Comparison of ENCODE assay signal across 23 cellular contexts in the genomic region with DNA sequence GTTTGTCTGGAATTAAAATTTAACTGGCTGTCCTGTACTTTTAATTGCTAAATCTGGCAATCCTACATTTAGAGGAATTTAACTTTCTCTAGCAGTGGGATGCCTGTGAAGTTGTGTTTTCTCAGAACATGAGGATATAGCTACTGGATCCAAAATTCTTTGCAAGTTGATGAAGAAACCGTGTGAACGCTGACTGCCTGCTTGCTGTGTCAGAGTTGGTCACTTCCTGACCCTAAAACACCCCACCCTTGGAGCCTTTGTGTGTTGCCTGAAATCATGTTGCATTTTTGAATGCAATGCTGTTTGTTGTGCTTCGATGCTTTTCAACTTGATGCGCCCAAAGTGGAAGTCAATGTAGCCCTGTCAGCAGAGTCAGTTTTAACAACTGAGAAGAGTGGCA.
DNase-seq lines count a peak whose midpoint lies in the region; ATAC-seq and TF ChIP-seq lines count a peak whose summit lies in the region.
"Had no signal": no experiment of that assay in that cellular context is flagged by ENCODE, and none has a peak within 500 bp of the region (broad histone marks: within the 10 kb centered on the region; RNA-seq: fewer than 3 reads in every experiment).

No MANE protein-coding gene starts in this region.

- WGBS in GM23248 (ENCODE audit: low coverage in 1 of 2, low lambda C conversion rate in 2 of 2, missing lambda C conversion rate in 2 of 2), 2 experiments: 32 to 37% methylated on average over 4 of the region's 4 CpGs

- peak overlapping the region; percentile 62; the same call in 1 of the 2 replicates for H3K27ac Mint-ChIP-seq in WTC11
- H3K27ac Mint-ChIP-seq: B cell had no signal

- H3K36me3 ChIP-seq in GM23248 (ENCODE audit: low read depth) (no peaks in the 10 kb centered on the region), left lung (no peaks in the 10 kb centered on the region)
- H3K36me3 ChIP-seq: HAP-1, Peyer's patch had no signal

- no peaks in the 10 kb centered on the region for H4K20me1 ChIP-seq in GM23248 (ENCODE audit: insufficient read depth)

- DNase-seq in GM23248 (peak; percentile 82), WTC11 (ENCODE audit: low spot score) (no peak), foreskin fibroblast (peak; percentile 63 to 67), left lung (no peak), NK-92 (lab: John Stamatoyannopoulos, UW; ENCODE audit: unreplicated experiment) (no peak)
- DNase-seq: ACHN; DMS79 treated with DMSO at 0.1 percent for 48 hours; Kasumi-1; MM.1S; NCI-H1092; NCI-H1436 treated with DMSO at 0.1 percent for 48 hours; NCI-H2029 treated with DMSO at 0.1 percent for 48 hours; NCI-H2171 treated with DMSO at 0.1 percent for 48 hours; NCI-H446 treated with DMSO at 0.1 percent for 48 hours; NCI-H69; NK-92 treated with Interleukin-12 subunit alpha and Interleukin-12 subunit beta, amount 100 ng/mL, for 24 hours; Peyer's patch had no signal

- H3K4me1 ChIP-seq in GM23248 (ENCODE audit: insufficient read depth): peaks cover 25% of the 10 kb centered on the region
- H3K4me1 ChIP-seq in left lung: no peaks in the 10 kb centered on the region
- H3K4me1 ChIP-seq: HAP-1, Peyer's patch had no signal

- intact Hi-C loops in left lung (cut with DNase I): no loop called here

- no peak; the same call in 1 of the 2 replicates for ATAC-seq in WTC11
- no peak for ATAC-seq in left lung
- ATAC-seq in HG03469 (IDR thresholded peaks at IDR 0.05; ENCODE audit: unreplicated experiment): no peak
- no peak for ATAC-seq in GM19395 (IDR thresholded peaks at IDR 0.05; ENCODE audit: unreplicated experiment)
- ATAC-seq: Right ventricle myocardium inferior had no signal

- no peaks in the 10 kb centered on the region for H3K9me3 ChIP-seq in GM23248 (ENCODE audit: low read depth)
- H3K9me3 ChIP-seq in left lung: no peaks in the 10 kb centered on the region
- H3K9me3 ChIP-seq: HAP-1, Peyer's patch had no signal

- no peaks in the 10 kb centered on the region for H3K27me3 Mint-ChIP-seq in WTC11 (ENCODE audit: low read depth)
- H3K27me3 Mint-ChIP-seq: B cell had no signal

- H3K36me3 Mint-ChIP-seq in WTC11: peaks cover 9% of the 10 kb centered on the region

- peaks cover 9% of the 10 kb centered on the region for H3K4me1 Mint-ChIP-seq in WTC11
- H3K4me1 Mint-ChIP-seq: B cell had no signal

- H3K9ac ChIP-seq in GM23248: peak overlapping the region; percentile 45

- H3K4me2 ChIP-seq in GM23248 (ENCODE audit: unreplicated experiment): peak overlapping the region; percentile 27

- no peaks in the 10 kb centered on the region for H3K9me2 ChIP-seq in GM23248 (ENCODE audit: insufficient read depth)

- no peak overlapping the region for H3K4me3 ChIP-seq in GM23248
- no peak overlapping the region for H3K4me3 ChIP-seq in foreskin fibroblast (ENCODE audit: low read depth in 1 of 2, low read length in 2 of 2)
- no peak overlapping the region for H3K4me3 ChIP-seq in left lung
- H3K4me3 ChIP-seq: HAP-1, Peyer's patch had no signal

- CTCF ChIA-PET in WTC11 (lab: Charles Lee): no interaction called here

- H3K27me3 ChIP-seq in GM23248 (replicated peaks; ENCODE audit: insufficient read depth) (no peaks in the 10 kb centered on the region), left lung (no peaks in the 10 kb centered on the region)
- H3K27me3 ChIP-seq: Peyer's patch had no signal

- in situ Hi-C loops in GM23248 (cut with MboI): no loop called here

- H3K9me3 Mint-ChIP-seq in WTC11: peaks cover 4% of the 10 kb centered on the region; the same call in 1 of the 2 replicates

- peak overlapping the region; percentile 52 for H3K27ac ChIP-seq in GM23248
- no peak overlapping the region for H3K27ac ChIP-seq in left lung
- H3K27ac ChIP-seq: HL-60, Peyer's patch had no signal

- H3K4me3 Mint-ChIP-seq in WTC11: no peak overlapping the region
- H3K4me3 Mint-ChIP-seq: B cell had no signal

- H3F3A ChIP-seq in GM23248 (ENCODE audit: insufficient read depth): 0 out of 2 replicates have a peak, but pooled peaks cover 4% of the 10 kb centered on the region

- POLR2A ChIA-PET in WTC11 (lab: Charles Lee): no interaction called here

- 0 out of 2 replicates have a peak overlapping the region, but pooled peaks have one; percentile 10 for H2AFZ ChIP-seq in GM23248

- H3K79me2 ChIP-seq in GM23248 (ENCODE audit: insufficient read depth): no peaks in the 10 kb centered on the region

- TF ChIP-seq CTCF in WTC11 (IDR thresholded peaks at IDR 0.05) (no peak), foreskin fibroblast (IDR thresholded peaks at IDR 0.05; ENCODE audit: low read depth, low read length) (no peak), left lung (IDR thresholded peaks at IDR 0.05) (no peak)

TF ChIP-seq in WTC11, 78 proteins besides CTCF, POLR2A, EP300 and RAD21:
- no peak for TF ChIP-seq TEAD4 (CRISPR knock-in tag; IDR thresholded peaks at IDR 0.05)
- TF ChIP-seq, protein P1, sequence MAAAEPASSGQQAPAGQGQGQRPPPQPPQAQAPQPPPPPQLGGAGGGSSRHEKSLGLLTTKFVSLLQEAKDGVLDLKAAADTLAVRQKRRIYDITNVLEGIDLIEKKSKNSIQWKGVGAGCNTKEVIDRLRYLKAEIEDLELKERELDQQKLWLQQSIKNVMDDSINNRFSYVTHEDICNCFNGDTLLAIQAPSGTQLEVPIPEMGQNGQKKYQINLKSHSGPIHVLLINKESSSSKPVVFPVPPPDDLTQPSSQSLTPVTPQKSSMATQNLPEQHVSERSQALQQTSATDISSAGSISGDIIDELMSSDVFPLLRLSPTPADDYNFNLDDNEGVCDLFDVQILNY (CRISPR knock-in tag; IDR thresholded peaks at IDR 0.05): no peak
- TF ChIP-seq, protein P2, sequence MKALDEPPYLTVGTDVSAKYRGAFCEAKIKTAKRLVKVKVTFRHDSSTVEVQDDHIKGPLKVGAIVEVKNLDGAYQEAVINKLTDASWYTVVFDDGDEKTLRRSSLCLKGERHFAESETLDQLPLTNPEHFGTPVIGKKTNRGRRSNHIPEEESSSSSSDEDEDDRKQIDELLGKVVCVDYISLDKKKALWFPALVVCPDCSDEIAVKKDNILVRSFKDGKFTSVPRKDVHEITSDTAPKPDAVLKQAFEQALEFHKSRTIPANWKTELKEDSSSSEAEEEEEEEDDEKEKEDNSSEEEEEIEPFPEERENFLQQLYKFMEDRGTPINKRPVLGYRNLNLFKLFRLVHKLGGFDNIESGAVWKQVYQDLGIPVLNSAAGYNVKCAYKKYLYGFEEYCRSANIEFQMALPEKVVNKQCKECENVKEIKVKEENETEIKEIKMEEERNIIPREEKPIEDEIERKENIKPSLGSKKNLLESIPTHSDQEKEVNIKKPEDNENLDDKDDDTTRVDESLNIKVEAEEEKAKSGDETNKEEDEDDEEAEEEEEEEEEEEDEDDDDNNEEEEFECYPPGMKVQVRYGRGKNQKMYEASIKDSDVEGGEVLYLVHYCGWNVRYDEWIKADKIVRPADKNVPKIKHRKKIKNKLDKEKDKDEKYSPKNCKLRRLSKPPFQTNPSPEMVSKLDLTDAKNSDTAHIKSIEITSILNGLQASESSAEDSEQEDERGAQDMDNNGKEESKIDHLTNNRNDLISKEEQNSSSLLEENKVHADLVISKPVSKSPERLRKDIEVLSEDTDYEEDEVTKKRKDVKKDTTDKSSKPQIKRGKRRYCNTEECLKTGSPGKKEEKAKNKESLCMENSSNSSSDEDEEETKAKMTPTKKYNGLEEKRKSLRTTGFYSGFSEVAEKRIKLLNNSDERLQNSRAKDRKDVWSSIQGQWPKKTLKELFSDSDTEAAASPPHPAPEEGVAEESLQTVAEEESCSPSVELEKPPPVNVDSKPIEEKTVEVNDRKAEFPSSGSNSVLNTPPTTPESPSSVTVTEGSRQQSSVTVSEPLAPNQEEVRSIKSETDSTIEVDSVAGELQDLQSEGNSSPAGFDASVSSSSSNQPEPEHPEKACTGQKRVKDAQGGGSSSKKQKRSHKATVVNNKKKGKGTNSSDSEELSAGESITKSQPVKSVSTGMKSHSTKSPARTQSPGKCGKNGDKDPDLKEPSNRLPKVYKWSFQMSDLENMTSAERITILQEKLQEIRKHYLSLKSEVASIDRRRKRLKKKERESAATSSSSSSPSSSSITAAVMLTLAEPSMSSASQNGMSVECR (CRISPR knock-in tag; IDR thresholded peaks at IDR 0.05; ENCODE audit: borderline replicate concordance): no peak
- no peak for TF ChIP-seq NFYB (CRISPR knock-in tag; conservative IDR thresholded peaks at IDR 0.05; ENCODE audit: low read depth)
- TF ChIP-seq ZNF138 (CRISPR knock-in tag; conservative IDR thresholded peaks at IDR 0.05): no peak
- TF ChIP-seq, protein P3, sequence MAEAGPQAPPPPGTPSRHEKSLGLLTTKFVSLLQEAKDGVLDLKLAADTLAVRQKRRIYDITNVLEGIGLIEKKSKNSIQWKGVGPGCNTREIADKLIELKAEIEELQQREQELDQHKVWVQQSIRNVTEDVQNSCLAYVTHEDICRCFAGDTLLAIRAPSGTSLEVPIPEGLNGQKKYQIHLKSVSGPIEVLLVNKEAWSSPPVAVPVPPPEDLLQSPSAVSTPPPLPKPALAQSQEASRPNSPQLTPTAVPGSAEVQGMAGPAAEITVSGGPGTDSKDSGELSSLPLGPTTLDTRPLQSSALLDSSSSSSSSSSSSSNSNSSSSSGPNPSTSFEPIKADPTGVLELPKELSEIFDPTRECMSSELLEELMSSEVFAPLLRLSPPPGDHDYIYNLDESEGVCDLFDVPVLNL (CRISPR knock-in tag; IDR thresholded peaks at IDR 0.05; ENCODE audit: borderline replicate concordance, low read depth): no peak
- no peak for TF ChIP-seq MXD4 (CRISPR knock-in tag; IDR thresholded peaks at IDR 0.05; ENCODE audit: borderline replicate concordance)
- TF ChIP-seq, protein P4, sequence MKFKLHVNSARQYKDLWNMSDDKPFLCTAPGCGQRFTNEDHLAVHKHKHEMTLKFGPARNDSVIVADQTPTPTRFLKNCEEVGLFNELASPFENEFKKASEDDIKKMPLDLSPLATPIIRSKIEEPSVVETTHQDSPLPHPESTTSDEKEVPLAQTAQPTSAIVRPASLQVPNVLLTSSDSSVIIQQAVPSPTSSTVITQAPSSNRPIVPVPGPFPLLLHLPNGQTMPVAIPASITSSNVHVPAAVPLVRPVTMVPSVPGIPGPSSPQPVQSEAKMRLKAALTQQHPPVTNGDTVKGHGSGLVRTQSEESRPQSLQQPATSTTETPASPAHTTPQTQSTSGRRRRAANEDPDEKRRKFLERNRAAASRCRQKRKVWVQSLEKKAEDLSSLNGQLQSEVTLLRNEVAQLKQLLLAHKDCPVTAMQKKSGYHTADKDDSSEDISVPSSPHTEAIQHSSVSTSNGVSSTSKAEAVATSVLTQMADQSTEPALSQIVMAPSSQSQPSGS (CRISPR knock-in tag; IDR thresholded peaks at IDR 0.05; ENCODE audit: borderline replicate concordance, low read depth): no peak
- TF ChIP-seq CREM (CRISPR knock-in tag; IDR thresholded peaks at IDR 0.05): no peak
- no peak for TF ChIP-seq ZNF263 (CRISPR knock-in tag; IDR thresholded peaks at IDR 0.05; ENCODE audit: low read depth)
- TF ChIP-seq OVOL2 (CRISPR knock-in tag; IDR thresholded peaks at IDR 0.05; ENCODE audit: borderline replicate concordance): no peak
- TF ChIP-seq KAT7 (CRISPR knock-in tag; IDR thresholded peaks at IDR 0.05; ENCODE audit: borderline replicate concordance): no peak
- TF ChIP-seq EMX1 (CRISPR knock-in tag; IDR thresholded peaks at IDR 0.05): no peak
TF ChIP-seq in WTC11: peak in this region for 0.

Comparison
In these comparisons a context has a peak if more than half of its experiments do, and no peak if none do; other contexts are left out.
1. DNase-seq: peak in GM23248 (single experiment) and foreskin fibroblast (2 of 2); none in WTC11 (single experiment), left lung (0 of 2) and NK-92 (single experiment).